ENCODE assay signal across 2 cellular contexts in the genomic region with DNA sequence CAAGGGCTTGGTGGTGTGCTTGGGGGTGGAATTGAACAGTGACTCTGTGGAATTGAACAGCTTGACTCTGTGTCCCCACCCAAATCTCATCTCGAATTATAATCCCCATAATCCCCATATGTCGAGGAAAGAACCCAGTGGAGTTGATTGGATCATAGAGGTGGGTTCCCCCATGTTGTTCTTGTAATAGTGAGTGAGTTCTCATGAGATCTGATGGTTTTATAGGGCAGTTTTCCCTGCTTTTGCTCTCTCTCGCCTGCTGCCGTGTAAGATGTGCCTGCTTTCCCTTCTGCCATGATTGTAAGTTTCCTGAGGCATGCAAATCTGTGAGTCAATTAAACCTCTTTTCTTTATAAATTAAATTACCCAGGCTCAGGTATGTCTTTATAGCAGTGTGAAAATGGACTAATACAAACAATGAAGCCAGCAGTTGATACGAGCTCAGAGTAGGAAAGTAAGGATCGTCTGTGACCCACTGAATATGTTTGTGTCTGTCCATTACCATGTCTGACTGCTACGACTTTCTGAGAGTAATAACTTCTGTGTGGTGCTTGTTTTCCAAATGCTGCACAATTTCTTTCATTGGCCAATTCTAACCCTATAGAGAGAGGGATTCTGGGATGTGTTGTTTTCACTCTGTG.
TF ChIP-seq lines count a peak whose summit lies in the region.

No MANE protein-coding gene starts in this region.

TF ChIP-seq in GM12891, 5 proteins besides CTCF, POLR2A, EP300 and RAD21:
- no peak for TF ChIP-seq SPI1 (IDR thresholded peaks at IDR 0.05; ENCODE audit: low read depth, low read length)
- TF ChIP-seq PAX5 (IDR thresholded peaks at IDR 0.05; ENCODE audit: insufficient read depth, low read length, severe bottlenecking) = no peak
- TF ChIP-seq POLR2AphosphoS5 (IDR thresholded peaks at IDR 0.05; ENCODE audit: low read depth, low read length) = no peak
- no peak for TF ChIP-seq POU2F2 (IDR thresholded peaks at IDR 0.05; ENCODE audit: low read depth, low read length)
- TF ChIP-seq TAF1 (IDR thresholded peaks at IDR 0.05; ENCODE audit: low read depth, low read length) = no peak

TF ChIP-seq in endothelial cell of umbilical vein, 7 proteins besides CTCF, POLR2A, EP300 and RAD21:
- no peak for TF ChIP-seq POLR2AphosphoS5 (IDR thresholded peaks at IDR 0.05; ENCODE audit: insufficient read depth, low read depth, low read length)
- TF ChIP-seq JUN (IDR thresholded peaks at IDR 0.05; ENCODE audit: borderline replicate concordance, insufficient read depth, insufficient read length, low read depth) = no peak
- TF ChIP-seq, protein P1, sequence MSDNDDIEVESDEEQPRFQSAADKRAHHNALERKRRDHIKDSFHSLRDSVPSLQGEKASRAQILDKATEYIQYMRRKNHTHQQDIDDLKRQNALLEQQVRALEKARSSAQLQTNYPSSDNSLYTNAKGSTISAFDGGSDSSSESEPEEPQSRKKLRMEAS (IDR thresholded peaks at IDR 0.05; ENCODE audit: insufficient read depth, insufficient read length) = no peak
- no peak for TF ChIP-seq EZH2 (IDR thresholded peaks at IDR 0.05; ENCODE audit: borderline replicate concordance, low read depth, low read length, severe bottlenecking)
- TF ChIP-seq GATA2 (IDR thresholded peaks at IDR 0.05; ENCODE audit: insufficient read depth, insufficient read length, low read depth, low read length) = no peak
- no peak for TF ChIP-seq MYC (IDR thresholded peaks at IDR 0.05; ENCODE audit: low read depth, low read length)
- TF ChIP-seq FOS (IDR thresholded peaks at IDR 0.05; ENCODE audit: borderline replicate concordance, insufficient read depth, low read length) = no peak
TF ChIP-seq in endothelial cell of umbilical vein: peak in this region for 0.
